12 cellular contexts compared by ENCODE assay signal in the genomic region with DNA sequence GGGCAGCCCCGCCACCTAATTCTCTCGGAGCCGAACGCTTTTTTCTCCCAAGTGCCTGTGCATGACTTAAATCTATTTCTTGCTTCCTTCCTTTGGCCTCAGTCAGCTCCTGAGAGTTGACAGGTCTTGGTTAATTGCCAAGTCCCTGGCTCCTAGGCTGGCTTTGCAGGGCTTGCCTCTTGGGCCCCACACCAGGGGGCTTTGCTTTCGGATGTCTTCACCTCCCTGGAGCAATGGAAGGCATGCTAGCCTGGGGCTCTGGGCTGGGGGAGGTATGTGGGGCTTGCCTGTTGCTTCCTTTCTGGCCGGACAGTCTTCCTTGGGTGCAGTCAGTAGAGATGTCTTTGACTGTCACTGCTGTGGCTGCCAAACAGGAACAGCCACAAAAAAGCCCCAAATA. TPM values are rescaled to one million over a fixed set of nuclear protein-coding genes. Genes with fewer than 3 reads are reported as not detected.
DNase-seq lines count a peak whose midpoint lies in the region; ATAC-seq and TF ChIP-seq lines count a peak whose summit lies in the region.
"Had no signal": no experiment of that assay in that cellular context is flagged by ENCODE, and none has a peak within 500 bp of the region (broad histone marks: within the 10 kb centered on the region; RNA-seq: fewer than 3 reads in every experiment).

No MANE protein-coding gene starts in this region.

- H3K9me3 ChIP-seq in mammary epithelial cell (replicated peaks; ENCODE audit: insufficient read depth, low read length) (no peaks in the 10 kb centered on the region), lower lobe of right lung (no peaks in the 10 kb centered on the region), vagina (no peaks in the 10 kb centered on the region)

- no peaks in the 10 kb centered on the region for H3K27me3 ChIP-seq in mammary epithelial cell (ENCODE audit: insufficient read depth, low read length)
- H3K27me3 ChIP-seq in lower lobe of right lung (ENCODE audit: low read depth), result no peaks in the 10 kb centered on the region
- H3K27me3 ChIP-seq in vagina, result no peaks in the 10 kb centered on the region

- no peaks in the 10 kb centered on the region for H3K9me3 Mint-ChIP-seq in MCF 10A (ENCODE audit: unreplicated experiment)
- H3K9me3 Mint-ChIP-seq: activated CD8-positive, alpha-beta T cell treated with anti-CD3 and anti-CD28 coated beads for 36 hours had no signal

- H3K4me2 ChIP-seq in mammary epithelial cell (ENCODE audit: insufficient read depth, low read depth, low read length), result no peak overlapping the region

- ATAC-seq in lower lobe of right lung (no peak), HG03442 (IDR thresholded peaks at IDR 0.05; ENCODE audit: unreplicated experiment) (no peak), HG03159 (IDR thresholded peaks at IDR 0.05; ENCODE audit: unreplicated experiment) (no peak)
- ATAC-seq: activated CD8-positive, alpha-beta T cell treated with anti-CD3 and anti-CD28 coated beads for 36 hours had no signal

- H4K20me1 ChIP-seq in mammary epithelial cell (ENCODE audit: insufficient read depth, low read length), result no peaks in the 10 kb centered on the region

- no peaks in the 10 kb centered on the region for H3K79me2 ChIP-seq in mammary epithelial cell (ENCODE audit: insufficient read depth, low read length)

- H3K4me1 ChIP-seq in mammary epithelial cell (ENCODE audit: insufficient read depth, low read length) (peaks cover 64% of the 10 kb centered on the region), lower lobe of right lung (peaks cover 67% of the 10 kb centered on the region), vagina (peaks cover 52% of the 10 kb centered on the region)

- peaks cover 63% of the 10 kb centered on the region for H3K4me1 Mint-ChIP-seq in MCF 10A (ENCODE audit: insufficient read depth, unreplicated experiment)

- DNase-seq in MCF 10A (ENCODE audit: unreplicated experiment) (peak; percentile 54), mammary epithelial cell (no peak), amniotic epithelial cell (ENCODE audit: low read depth) (peak; percentile 60), lower lobe of right lung (no peak), vagina (ENCODE audit: extremely low spot score in 2 of 2) (no peak)
- DNase-seq in activated CD4-positive, alpha-beta T cell treated with anti-CD3 and anti-CD28 coated beads for 48 hours, result no peak
- DNase-seq: activated CD8-positive, alpha-beta T cell treated with anti-CD3 and anti-CD28 coated beads for 36 hours; activated gamma-delta T cell; central memory CD4-positive, alpha-beta T cell; Karpas-422 had no signal

- dilution Hi-C loops in mammary epithelial cell (cut with HindIII; ENCODE audit: low sequenced_read_pairs), result no loop called here

- 91% methylated on average over 5 of the region's 6 CpGs for WGBS in mammary epithelial cell (ENCODE audit: low coverage, missing lambda C conversion rate)

- H3K4me3 ChIP-seq in mammary epithelial cell (replicated peaks in 1 of 3; ENCODE audit: insufficient read depth in 1 of 3, low read depth in 2 of 3, low read length in 3 of 3), result no peak overlapping the region
- no peak overlapping the region for H3K4me3 ChIP-seq in lower lobe of right lung
- no peak overlapping the region for H3K4me3 ChIP-seq in vagina

- CTCF ChIA-PET in MCF 10A (lab: Yijun Ruan, JAX) (interaction anchor here (0.9 kb wide), 1 partner anchor 55 kb away, joined by 4 read pairs; no protein-coding TSS in a partner anchor), mammary epithelial cell (lab: Charles Lee; ENCODE audit: low non-redundant PET) (interaction anchor here (0.6 kb wide), 1 partner anchor 125 kb away, joined by 4 read pairs; no protein-coding TSS in a partner anchor)

- no peak overlapping the region for H3K27ac ChIP-seq in mammary epithelial cell (ENCODE audit: insufficient read depth, low read depth, low read length)
- H3K27ac ChIP-seq in lower lobe of right lung, result peak overlapping the region; percentile 54
- peak overlapping the region; percentile 55 for H3K27ac ChIP-seq in vagina

- POLR2A ChIA-PET in MCF 10A (lab: Yijun Ruan, JAX), result interaction anchor here (0.6 to 1.2 kb wide), 4 partner anchors 10 to 18 kb away, joined by 3 to 6 read pairs (median 4); no protein-coding TSS in a partner anchor

- H3K4me3 Mint-ChIP-seq in MCF 10A (ENCODE audit: unreplicated experiment), result no peak overlapping the region
- H3K4me3 Mint-ChIP-seq: activated CD8-positive, alpha-beta T cell treated with anti-CD3 and anti-CD28 coated beads for 36 hours had no signal

- TF ChIP-seq CTCF in MCF 10A (IDR thresholded peaks at IDR 0.05; ENCODE audit: unreplicated experiment) (no peak), mammary epithelial cell (conservative IDR thresholded peaks at IDR 0.05 in 1 of 2, IDR thresholded peaks at IDR 0.05 in 1 of 2; ENCODE audit: extremely low read depth in 1 of 2, insufficient read depth in 1 of 2, low read depth in 1 of 2, low read length in 2 of 2) (no peak), lower lobe of right lung (IDR thresholded peaks at IDR 0.05) (no peak), vagina (IDR thresholded peaks at IDR 0.05) (no peak)

- no peak for TF ChIP-seq POLR2A in vagina (IDR thresholded peaks at IDR 0.05)

- intact Hi-C loops in MCF 10A (cut with micrococcal nuclease), result no loop called here
- intact Hi-C loops in mammary epithelial cell (cut with micrococcal nuclease), result no loop called here
- intact Hi-C loops in lower lobe of right lung (cut with DNase I), result no loop called here
- intact Hi-C loops in vagina (cut with DNase I), result no loop called here

- BruUV-seq in MCF 10A (replicated peaks; lab: Mats Ljungman, UMichigan) (no TSS peak), mammary epithelial cell (replicated peaks; lab: Mats Ljungman, UMichigan) (no TSS peak)

- H3K36me3 ChIP-seq in mammary epithelial cell (ENCODE audit: insufficient read depth, low read length) (no peaks in the 10 kb centered on the region), lower lobe of right lung (no peaks in the 10 kb centered on the region), vagina (no peaks in the 10 kb centered on the region)

- peak overlapping the region; percentile 64 for H3K27ac Mint-ChIP-seq in MCF 10A (ENCODE audit: low read depth, unreplicated experiment)
- H3K27ac Mint-ChIP-seq: activated CD8-positive, alpha-beta T cell treated with anti-CD3 and anti-CD28 coated beads for 36 hours had no signal

- no peak overlapping the region for H3K9ac ChIP-seq in mammary epithelial cell (ENCODE audit: insufficient read depth, low read length)

- in situ Hi-C loops in mammary epithelial cell (cut with MboI; ENCODE audit: low sequenced_read_pairs in 2 of 2), result no loop called here

- H2AFZ ChIP-seq in mammary epithelial cell (ENCODE audit: low read depth, low read length), result no peak overlapping the region

- no peaks in the 10 kb centered on the region for H3K27me3 Mint-ChIP-seq in MCF 10A (ENCODE audit: insufficient read depth, unreplicated experiment)
- H3K27me3 Mint-ChIP-seq: activated CD8-positive, alpha-beta T cell treated with anti-CD3 and anti-CD28 coated beads for 36 hours had no signal

- H3K36me3 Mint-ChIP-seq in MCF 10A (ENCODE audit: insufficient read depth, unreplicated experiment), result no peaks in the 10 kb centered on the region

RNA-seq across cellular contexts. Expression of gene KRT80, which starts 2.2 kb away (rescaled TPM):
- total RNA-seq in MCF 10A (2022) (27.4 and 52.3 TPM in 2 replicates), mammary epithelial cell (1 to 10 TPM; 1.8 to 2.7 TPM), lower lobe of right lung (3.0 TPM), vagina (7.9 TPM)
- 1.2 TPM for polyA plus RNA-seq in mammary epithelial cell
- polyA minus RNA-seq in mammary epithelial cell, result not detected
- total RNA-seq: activated CD8-positive, alpha-beta T cell treated with anti-CD3 and anti-CD28 coated beads for 36 hours had no signal

RNA-seq across cellular contexts. Expression of gene KRT7, which starts 39.1 kb away (rescaled TPM):
- 2,379 and 3,360 TPM in 2 replicates for total RNA-seq in MCF 10A (2022)
- total RNA-seq in mammary epithelial cell, result 1,000 to 10,000 TPM; 2,215 to 3,387 TPM
- 3,281 TPM for polyA plus RNA-seq in mammary epithelial cell
- 4,390 TPM for polyA minus RNA-seq in mammary epithelial cell
- total RNA-seq in lower lobe of right lung, result 257 TPM
- total RNA-seq in vagina, result 7.6 TPM

Comparison
In these comparisons a context has a peak if more than half of its experiments do, and no peak if none do; other contexts are left out.
1. DNase-seq: peak in MCF 10A (single experiment) and amniotic epithelial cell (single experiment); none in mammary epithelial cell (single experiment), lower lobe of right lung (single experiment), vagina (0 of 2) and activated CD4-positive, alpha-beta T cell treated with anti-CD3 and anti-CD28 coated beads for 48 hours (single experiment).
2. RNA of gene KRT7, which starts 39.1 kb away (total RNA-seq): 2,215 to 3,387 TPM in mammary epithelial cell, 2,379 to 3,360 TPM in MCF 10A and 257 TPM in lower lobe of right lung (single experiment); 7.6 TPM in vagina (single experiment); every median in the first group is over 10 times any median in the second.